Comparison of ENCODE assay signal across 16 cellular contexts in genomic region chr1:84861988-84862644, GRCh38. TPM values are rescaled to one million over a fixed set of nuclear protein-coding genes. Genes with fewer than 3 reads are reported as not detected.
A peak's percentile ranks its signal among the peaks of the same experiment; 100 is the strongest.
DNase-seq lines count a peak whose midpoint lies in the region; ATAC-seq lines count a peak whose summit lies in the region.
"Had no signal": no experiment of that assay in that cellular context is flagged by ENCODE, and none has a peak within 500 bp of the region (broad histone marks: within the 10 kb centered on the region; RNA-seq: fewer than 3 reads in every experiment).

No MANE protein-coding gene starts in this region.

- H3K27ac ChIP-seq in mesendoderm (ENCODE audit: low read depth, low read length) = no peak overlapping the region
- H3K27ac ChIP-seq: left lung, ovary, sigmoid colon, WERI-Rb-1 had no signal

- DNase-seq in activated CD8-positive, alpha-beta memory T cell treated with anti-CD3 and anti-CD28 coated beads, Interleukin-2, amount 10 ng/mL, durations not matched to agents 7 days and 5 days = no peak
- DNase-seq in activated CD8-positive, alpha-beta memory T cell treated with anti-CD3 and anti-CD28 coated beads, Interleukin-2, amount 50 U/mL, for 4 hours = no peak
- DNase-seq in T-helper 17 cell (no peak), AG08396 (ENCODE audit: low spot score) (no peak), mesendoderm (no peak)
- DNase-seq in naive thymus-derived CD8-positive, alpha-beta T cell = no peak
- DNase-seq: activated CD8-positive, alpha-beta memory T cell treated with anti-CD3 and anti-CD28 coated beads, Interleukin-2, amount 50 U/mL, for 48 hours; left lung; NCI-H2029 treated with DMSO at 0.1 percent for 48 hours; ovary; sigmoid colon; SW 1271; WERI-Rb-1 had no signal

- H3K4me1 ChIP-seq in mesendoderm (ENCODE audit: control insufficient read depth, low read depth, low read length) = no peaks in the 10 kb centered on the region
- H3K4me1 ChIP-seq: left lung, sigmoid colon had no signal

- no peaks in the 10 kb centered on the region for H3K79me1 ChIP-seq in mesendoderm (ENCODE audit: low read length)

- H3K9me3 ChIP-seq in T-helper 17 cell (ENCODE audit: control insufficient read depth, low read length, poor library complexity, severe bottlenecking) = no peaks in the 10 kb centered on the region
- H3K9me3 ChIP-seq: left lung, ovary, sigmoid colon had no signal

- no peaks in the 10 kb centered on the region for H3K79me2 ChIP-seq in mesendoderm (ENCODE audit: control insufficient read depth, insufficient read depth, low read length)

- H3K56ac ChIP-seq in mesendoderm (ENCODE audit: low read length) = no peak overlapping the region

- no peak overlapping the region for H3K4ac ChIP-seq in mesendoderm (ENCODE audit: low read depth, low read length)

- POLR2A ChIA-PET in naive thymus-derived CD8-positive, alpha-beta T cell (lab: Charles Lee) = no interaction called here

- H4K5ac ChIP-seq in mesendoderm (ENCODE audit: low read length) = no peak overlapping the region

- no peak overlapping the region for H2BK15ac ChIP-seq in mesendoderm (replicated peaks; ENCODE audit: low read depth)

- peak overlapping the region; percentile 90 for H3K27ac Mint-ChIP-seq in activated CD8-positive, alpha-beta memory T cell treated with anti-CD3 and anti-CD28 coated beads, Interleukin-2, amount 10 ng/mL, durations not matched to agents 7 days and 5 days
- peak overlapping the region; percentile 91 for H3K27ac Mint-ChIP-seq in T-helper 17 cell
- peak overlapping the region; percentile 2 to 96 (median 92) for H3K27ac Mint-ChIP-seq in naive thymus-derived CD8-positive, alpha-beta T cell
- H3K27ac Mint-ChIP-seq: dendritic cell treated with granulocyte-macrophage colony-stimulating factor and Interleukin-4, amounts not matched to agents 40 ng/mL and 50 ng/mL, for 4 days had no signal

- H3K4me3 ChIP-seq in mesendoderm (ENCODE audit: low read length) = no peak overlapping the region
- H3K4me3 ChIP-seq: left lung, ovary, sigmoid colon had no signal

- no peak overlapping the region for H2BK5ac ChIP-seq in mesendoderm (ENCODE audit: low read length)

- H2AK5ac ChIP-seq in mesendoderm (ENCODE audit: low read length) = no peak overlapping the region

- no peak overlapping the region for H3K23ac ChIP-seq in mesendoderm (ENCODE audit: low read length)

- no peak overlapping the region for H4K8ac ChIP-seq in mesendoderm (ENCODE audit: low read depth, low read length)

- H3K4me2 ChIP-seq in mesendoderm (ENCODE audit: low read length) = no peak overlapping the region

- peak overlapping the region; percentile 60 for H3K4me3 Mint-ChIP-seq in activated CD8-positive, alpha-beta memory T cell treated with anti-CD3 and anti-CD28 coated beads, Interleukin-2, amount 10 ng/mL, durations not matched to agents 7 days and 5 days
- peak overlapping the region; percentile 81 for H3K4me3 Mint-ChIP-seq in T-helper 17 cell
- H3K4me3 Mint-ChIP-seq in naive thymus-derived CD8-positive, alpha-beta T cell = peak overlapping the region in 7 of 10 donors; percentile 1 to 85 (median 66)
- H3K4me3 Mint-ChIP-seq: dendritic cell treated with granulocyte-macrophage colony-stimulating factor and Interleukin-4, amounts not matched to agents 40 ng/mL and 50 ng/mL, for 4 days had no signal

- WGBS in mesendoderm (ENCODE audit: extremely low coverage, insufficient coverage, low lambda C conversion rate) = no CpG with 5 or more reads among the region's 6 CpGs

- no peak overlapping the region for H3K9ac ChIP-seq in mesendoderm (ENCODE audit: low read length)

- ATAC-seq in activated CD8-positive, alpha-beta memory T cell treated with anti-CD3 and anti-CD28 coated beads, Interleukin-2, amount 10 ng/mL, durations not matched to agents 7 days and 5 days = no peak
- peak; percentile 29 for ATAC-seq in GM21576 (IDR thresholded peaks at IDR 0.05; ENCODE audit: unreplicated experiment)
- no peak for ATAC-seq in T-helper 17 cell
- no peak for ATAC-seq in naive thymus-derived CD8-positive, alpha-beta T cell
- ATAC-seq in HG02678 (IDR thresholded peaks at IDR 0.05; ENCODE audit: unreplicated experiment) = no peak
- ATAC-seq: left lung had no signal

- peaks cover 35% of the 10 kb centered on the region for H3K4me1 Mint-ChIP-seq in activated CD8-positive, alpha-beta memory T cell treated with anti-CD3 and anti-CD28 coated beads, Interleukin-2, amount 10 ng/mL, durations not matched to agents 7 days and 5 days
- peaks cover 31% of the 10 kb centered on the region for H3K4me1 Mint-ChIP-seq in T-helper 17 cell
- H3K4me1 Mint-ChIP-seq in naive thymus-derived CD8-positive, alpha-beta T cell = peaks cover 33 to 76% (median 59%) of the 10 kb centered on the region in 4 donors

- H3K27me3 Mint-ChIP-seq in activated CD8-positive, alpha-beta memory T cell treated with anti-CD3 and anti-CD28 coated beads, Interleukin-2, amount 10 ng/mL, durations not matched to agents 7 days and 5 days = no peaks in the 10 kb centered on the region
- H3K27me3 Mint-ChIP-seq in T-helper 17 cell = no peaks in the 10 kb centered on the region
- no peaks in the 10 kb centered on the region for H3K27me3 Mint-ChIP-seq in naive thymus-derived CD8-positive, alpha-beta T cell
- H3K27me3 Mint-ChIP-seq: dendritic cell treated with granulocyte-macrophage colony-stimulating factor and Interleukin-4, amounts not matched to agents 40 ng/mL and 50 ng/mL, for 4 days had no signal

- CTCF ChIA-PET in activated CD8-positive, alpha-beta memory T cell treated with anti-CD3 and anti-CD28 coated beads, Interleukin-2, amount 10 ng/mL, durations not matched to agents 7 days and 5 days (lab: Charles Lee) = interaction anchor here (1.5 to 2.0 kb wide), 2 partner anchors 10 to 90 kb away, joined by 5 read pairs; no protein-coding TSS in a partner anchor

- H3K36me3 ChIP-seq in mesendoderm (ENCODE audit: control insufficient read depth, insufficient read depth, low read length) = no peaks in the 10 kb centered on the region
- H3K36me3 ChIP-seq: left lung, ovary, sigmoid colon, WERI-Rb-1 had no signal

- no peak overlapping the region for H2BK120ac ChIP-seq in mesendoderm (ENCODE audit: low read depth, low read length)

- no peaks in the 10 kb centered on the region for H3K9me3 Mint-ChIP-seq in activated CD8-positive, alpha-beta memory T cell treated with anti-CD3 and anti-CD28 coated beads, Interleukin-2, amount 10 ng/mL, durations not matched to agents 7 days and 5 days (ENCODE audit: low read depth)
- no peaks in the 10 kb centered on the region for H3K9me3 Mint-ChIP-seq in naive thymus-derived CD8-positive, alpha-beta T cell
- H3K9me3 Mint-ChIP-seq: dendritic cell treated with granulocyte-macrophage colony-stimulating factor and Interleukin-4, amounts not matched to agents 40 ng/mL and 50 ng/mL, for 4 days had no signal

- H3K36me3 Mint-ChIP-seq in activated CD8-positive, alpha-beta memory T cell treated with anti-CD3 and anti-CD28 coated beads, Interleukin-2, amount 10 ng/mL, durations not matched to agents 7 days and 5 days = peaks cover 1% of the 10 kb centered on the region
- H3K36me3 Mint-ChIP-seq in T-helper 17 cell (ENCODE audit: low read depth) = peaks cover 2% of the 10 kb centered on the region
- H3K36me3 Mint-ChIP-seq in naive thymus-derived CD8-positive, alpha-beta T cell = peaks cover 0 to 6% (median 5%) of the 10 kb centered on the region in 3 donors

- H3K18ac ChIP-seq in mesendoderm (ENCODE audit: low read length) = no peak overlapping the region

- no peaks in the 10 kb centered on the region for H3K27me3 ChIP-seq in mesendoderm (ENCODE audit: insufficient read depth, low read length, poor library complexity)
- H3K27me3 ChIP-seq: left lung, ovary, sigmoid colon had no signal

RNA-seq across cellular contexts. Expression of gene LPAR3, which starts 30.9 kb away (rescaled TPM):
- total RNA-seq in activated CD8-positive, alpha-beta memory T cell treated with anti-CD3 and anti-CD28 coated beads, Interleukin-2, amount 10 ng/mL, durations not matched to agents 7 days and 5 days = under 1 TPM; 0.37 to 0.47 TPM
- 1 to 10 TPM; 1.9 to 2.1 TPM for total RNA-seq in T-helper 17 cell
- total RNA-seq in naive thymus-derived CD8-positive, alpha-beta T cell = 1 to 10 TPM; 1.4 TPM
- polyA plus RNA-seq in naive thymus-derived CD8-positive, alpha-beta T cell = 1 to 10 TPM in 2 of 3 donors, under 1 TPM in 1; 0.40 to 2.3 (median 1.7) TPM
- polyA plus RNA-seq in mesendoderm (2013, experiment 1 of 2) = 6.3 TPM
- 6.6 TPM for polyA plus RNA-seq in mesendoderm (2013, experiment 2 of 2)
- total RNA-seq: sigmoid colon had no signal
